In the genomic region with DNA sequence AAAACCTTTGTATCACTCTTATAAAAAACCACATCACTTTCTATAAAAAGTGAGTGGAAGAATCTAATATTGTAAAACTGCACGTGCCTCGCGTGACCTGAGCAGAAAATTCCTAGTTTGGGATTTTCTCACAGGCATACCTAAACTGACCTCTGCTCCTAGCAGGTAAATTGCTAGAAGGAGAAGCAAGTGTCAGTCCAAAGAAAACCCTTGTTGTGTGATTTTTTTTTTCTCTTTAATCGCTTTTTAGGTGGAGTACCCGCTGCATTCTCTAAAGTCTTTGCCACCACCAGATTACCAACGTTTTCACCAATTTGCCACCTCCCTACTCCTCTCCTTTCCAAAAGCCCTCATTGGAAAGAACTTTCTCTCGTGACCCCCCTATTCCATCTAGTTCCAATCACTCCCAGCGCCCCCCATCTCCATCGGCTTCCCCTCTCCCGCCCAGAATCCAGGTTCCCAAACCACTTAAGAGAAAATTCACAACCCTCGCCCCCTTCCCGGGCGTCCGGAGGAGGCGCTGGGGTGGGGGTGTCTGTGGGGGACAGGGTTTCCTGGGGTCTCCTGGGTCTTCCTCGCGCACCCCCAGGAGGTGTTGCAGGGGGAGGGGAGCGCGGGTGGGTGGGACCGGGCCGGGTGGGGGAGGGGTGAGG, we compare ENCODE assay signal across 8 cellular contexts. TPM values are rescaled to one million over a fixed set of nuclear protein-coding genes. Genes with fewer than 3 reads are reported as not detected.
A peak's percentile ranks its signal among the peaks of the same experiment; 100 is the strongest.
DNase-seq lines count a peak whose midpoint lies in the region; ATAC-seq and TF ChIP-seq lines count a peak whose summit lies in the region.

No MANE protein-coding gene starts in this region.

- H3K4me1 Mint-ChIP-seq in memory B cell = peaks cover 27% of the 10 kb centered on the region

- DNase-seq in left ventricle myocardium inferior (no peak), Right ventricle myocardium inferior (ENCODE audit: missing footprints) (no peak), astrocyte of the spinal cord (ENCODE audit: low read depth, low spot score) (peak; percentile 16), memory B cell (ENCODE audit: low spot score in 2 of 2) (no peak), vagina (ENCODE audit: extremely low spot score in 2 of 2) (no peak), NCI-H345 treated with DMSO at 0.1 percent for 48 hours (lab: John Stamatoyannopoulos, UW; ENCODE audit: unreplicated experiment) (no peak), kidney tubule cell (ENCODE audit: low spot score) (no peak), NCI-H446 treated with DMSO at 0.1 percent for 48 hours (lab: John Stamatoyannopoulos, UW) (no peak)

- H3K36me3 ChIP-seq in left ventricle myocardium inferior (no peaks in the 10 kb centered on the region), vagina (no peaks in the 10 kb centered on the region)

- H3K4me1 ChIP-seq in left ventricle myocardium inferior (peaks cover 43% of the 10 kb centered on the region), vagina (peaks cover 45% of the 10 kb centered on the region)

- H3K4me3 Mint-ChIP-seq in memory B cell = peak overlapping the region; percentile 96

- in situ Hi-C loops in astrocyte of the spinal cord (cut with HindIII; ENCODE audit: low sequenced_read_pairs) = no loop called here

- H3K27me3 ChIP-seq in left ventricle myocardium inferior (ENCODE audit: low read depth) = no peaks in the 10 kb centered on the region
- no peaks in the 10 kb centered on the region for H3K27me3 ChIP-seq in vagina

- intact Hi-C loops in left ventricle myocardium inferior (cut with micrococcal nuclease) = no loop called here
- intact Hi-C loops in Right ventricle myocardium inferior (cut with DNase I) = loop anchor here (5.0 kb wide), 2 partner anchors 67 to 603 kb away; a partner anchor contains a TSS
- intact Hi-C loops in vagina (cut with DNase I) = loop anchor here (10.0 kb wide), 1 partner anchor 601 kb away; a partner anchor contains a TSS

- peaks cover 3% of the 10 kb centered on the region for H3K36me3 Mint-ChIP-seq in memory B cell

- ATAC-seq in Right ventricle myocardium inferior = no peak
- ATAC-seq in memory B cell (ENCODE audit: low read depth) = no peak

- no peaks in the 10 kb centered on the region for H3K27me3 Mint-ChIP-seq in memory B cell

- no peak for TF ChIP-seq CTCF in left ventricle myocardium inferior (IDR thresholded peaks at IDR 0.05; ENCODE audit: borderline replicate concordance)
- peak; percentile 7 for TF ChIP-seq CTCF in astrocyte of the spinal cord (IDR thresholded peaks at IDR 0.05; ENCODE audit: low read depth, low read length)
- no peak for TF ChIP-seq CTCF in vagina (IDR thresholded peaks at IDR 0.05)

- H3K9me3 ChIP-seq in left ventricle myocardium inferior (replicated peaks) (no peaks in the 10 kb centered on the region), vagina (no peaks in the 10 kb centered on the region)

- peak overlapping the region; percentile 96 for H3K27ac Mint-ChIP-seq in memory B cell

- TF ChIP-seq POLR2A in vagina (IDR thresholded peaks at IDR 0.05) = no peak

- H3K4me3 ChIP-seq in left ventricle myocardium inferior = peak overlapping the region; percentile 95
- peak overlapping the region; percentile 69 for H3K4me3 ChIP-seq in astrocyte of the spinal cord (ENCODE audit: low read depth, low read length)
- H3K4me3 ChIP-seq in vagina = peak overlapping the region; percentile 69 to 98

- no peaks in the 10 kb centered on the region for H3K9me3 Mint-ChIP-seq in memory B cell

- H3K27ac ChIP-seq in left ventricle myocardium inferior (replicated peaks) (peak overlapping the region; percentile 87), vagina (peak overlapping the region; percentile 92)

RNA-seq across cellular contexts. Expression of a gene that starts 0.4 kb away (rescaled TPM):
- total RNA-seq in left ventricle myocardium inferior = 65.0 TPM
- total RNA-seq in Right ventricle myocardium inferior = 75.3 TPM
- 124 TPM for total RNA-seq in vagina
